Comparison of ENCODE assay signal across 8 cellular contexts in genomic region chr13:109779074-109779473, GRCh38. TPM values are rescaled to one million over a fixed set of nuclear protein-coding genes. Genes with fewer than 3 reads are reported as not detected.
DNase-seq lines count a peak whose midpoint lies in the region; ATAC-seq, FAIRE-seq and TF ChIP-seq lines count a peak whose summit lies in the region.

No MANE protein-coding gene starts in this region.

- H3K36me3 ChIP-seq in HEK293 (ENCODE audit: control insufficient read depth in 2 of 2, insufficient read depth in 1 of 2, low read length in 2 of 2) (peaks cover 0 to 48% of the 10 kb centered on the region in 2 experiments; a peak in 2 of 3 replicates), gastrocnemius medialis (peaks cover 0 to 15% of the 10 kb centered on the region in 2 donors)

- H3K4me3 ChIP-seq in HEK293 (ENCODE audit: low read depth, low read length) (peak overlapping the region; percentile 66), coronary artery (peak overlapping the region; percentile 85), gastrocnemius medialis (peak overlapping the region; percentile 48 to 63 (median 53))

- CTCF ChIA-PET in HEK293 (lab: Yijun Ruan, JAX): interaction anchor here (0.6 to 1.0 kb wide), 2 partner anchors 456 to 817 kb away, joined by 5 read pairs; no protein-coding TSS in a partner anchor

- H3K4me1 ChIP-seq in HEK293 (ENCODE audit: control insufficient read depth, insufficient read depth, low read length) (peaks cover 26% of the 10 kb centered on the region), gastrocnemius medialis (peaks cover 58 to 62% of the 10 kb centered on the region in 2 donors)

- TF ChIP-seq POLR2A in gastrocnemius medialis (IDR thresholded peaks at IDR 0.05): no peak

- H3K27ac ChIP-seq in HEK293 (ENCODE audit: extremely low read depth, low read depth, low read length): 0 out of 2 replicates have a peak overlapping the region, but pooled peaks have one; percentile 24
- H3K27ac ChIP-seq in coronary artery: no peak overlapping the region
- H3K27ac ChIP-seq in gastrocnemius medialis: peak overlapping the region in 2 of 4 donors; percentile 53 to 58
- H3K27ac ChIP-seq in caudate nucleus (ENCODE audit: low read depth, low read length): no peak overlapping the region

- in situ Hi-C loops in gastrocnemius medialis (cut with MboI; ENCODE audit: low sequenced_read_pairs in 4 of 4): loop anchor here (10.0 to 25.0 kb wide), 5 partner anchors 333 to 1567 kb away; partner anchors contain the start of genes ABHD13 (in 1 of the 4) and LIG4 (in 1 of the 4)

- H3K36me3 Mint-ChIP-seq in T-helper 17 cell (ENCODE audit: low read depth): no peaks in the 10 kb centered on the region

- peak; percentile 83 for ATAC-seq in T-helper 17 cell
- no peak for ATAC-seq in gastrocnemius medialis

- H3K4me1 Mint-ChIP-seq in T-helper 17 cell: peaks cover 45% of the 10 kb centered on the region

- H3K27ac Mint-ChIP-seq in T-helper 17 cell: peak overlapping the region; percentile 88

- H3K9me3 ChIP-seq in HEK293 (ENCODE audit: control insufficient read depth, insufficient read depth, low read depth, low read length): no peaks in the 10 kb centered on the region
- no peaks in the 10 kb centered on the region for H3K9me3 ChIP-seq in T-helper 17 cell (ENCODE audit: control insufficient read depth, low read length, poor library complexity, severe bottlenecking)
- H3K9me3 ChIP-seq in gastrocnemius medialis: no peaks in the 10 kb centered on the region

- H3K27me3 ChIP-seq in gastrocnemius medialis: no peaks in the 10 kb centered on the region

- intact Hi-C loops in gastrocnemius medialis (cut with DNase I; ENCODE audit: low total_unique reads): no loop called here

- POLR2A ChIA-PET in HEK293 (lab: Yijun Ruan, JAX): no interaction called here

- peak overlapping the region; percentile 85 for H3K4me3 Mint-ChIP-seq in T-helper 17 cell

- DNase-seq in T-helper 17 cell: peak; percentile 29 to 57 (median 29)
- no peak for DNase-seq in coronary artery (ENCODE audit: low spot score)
- no peak for DNase-seq in gastrocnemius medialis
- DNase-seq in DMS 273 treated with DMSO at 0.1 percent for 48 hours (lab: John Stamatoyannopoulos, UW): no peak
- no peak for DNase-seq in NCI-H345 treated with DMSO at 0.1 percent for 48 hours (lab: John Stamatoyannopoulos, UW; ENCODE audit: unreplicated experiment)
- DNase-seq in caudate nucleus (lab: John Stamatoyannopoulos, UW): no peak
- no peak for DNase-seq in GM19239 (ENCODE audit: insufficient read length, low spot score)

- no peak for TF ChIP-seq CTCF in HEK293 (tag by site-specific recombination; IDR thresholded peaks at IDR 0.05)
- TF ChIP-seq CTCF in coronary artery (IDR thresholded peaks at IDR 0.05): no peak
- TF ChIP-seq CTCF in gastrocnemius medialis (IDR thresholded peaks at IDR 0.05 in 4 of 5, conservative IDR thresholded peaks at IDR 0.05 in 1 of 5): no peak

- no peaks in the 10 kb centered on the region for H3K27me3 Mint-ChIP-seq in T-helper 17 cell

- FAIRE-seq in GM19239 (lab: Jason Lieb, UNC): no peak

TF ChIP-seq in HEK293, 187 proteins besides CTCF, POLR2A, EP300 and RAD21:
- TF ChIP-seq ZBTB17 (tag by site-specific recombination; IDR thresholded peaks at IDR 0.05) (peak; percentile 23; the same call in 1 of the 2 replicates), ZNF600 (tag by site-specific recombination; IDR thresholded peaks at IDR 0.05) (0 out of 2 replicates have a peak, but pooled peaks have one; percentile 21), ZNF155 (tag by site-specific recombination; IDR thresholded peaks at IDR 0.05) (no peak)

RNA-seq across cellular contexts. Expression of gene IRS2, which starts 7.3 kb away (rescaled TPM):
- total RNA-seq in T-helper 17 cell (100 to 1,000 TPM in 1 of 2 donors, 10 to 100 TPM in 1; 90.1 to 101 TPM), gastrocnemius medialis (10 to 100 TPM; 23.8 to 65.6 (median 28.7) TPM)

Comparison
In these comparisons a context has a peak if more than half of its experiments do, and no peak if none do; other contexts are left out.
1. DNase-seq: peak in T-helper 17 cell (3 of 3); none in coronary artery (single experiment), gastrocnemius medialis (0 of 2), DMS 273 treated with DMSO at 0.1 percent for 48 hours (single experiment), NCI-H345 treated with DMSO at 0.1 percent for 48 hours (single experiment), caudate nucleus (0 of 61) and GM19239 (single experiment).
2. Peak in every context shown above with its lines, with median percentiles within 50 percentile points of each other: H3K4me3 ChIP-seq.